ENCODE assay signal across 1 cellular context in genomic region chr4:113145519-113146291, GRCh38.
A peak's percentile ranks its signal among the peaks of the same experiment; 100 is the strongest.
TF ChIP-seq lines count a peak whose summit lies in the region.

No MANE protein-coding gene starts in this region.

TF ChIP-seq in HepG2, 621 proteins besides CTCF, POLR2A, EP300 and RAD21 (continued from another document and continues in another):
- TF ChIP-seq, protein P1, sequence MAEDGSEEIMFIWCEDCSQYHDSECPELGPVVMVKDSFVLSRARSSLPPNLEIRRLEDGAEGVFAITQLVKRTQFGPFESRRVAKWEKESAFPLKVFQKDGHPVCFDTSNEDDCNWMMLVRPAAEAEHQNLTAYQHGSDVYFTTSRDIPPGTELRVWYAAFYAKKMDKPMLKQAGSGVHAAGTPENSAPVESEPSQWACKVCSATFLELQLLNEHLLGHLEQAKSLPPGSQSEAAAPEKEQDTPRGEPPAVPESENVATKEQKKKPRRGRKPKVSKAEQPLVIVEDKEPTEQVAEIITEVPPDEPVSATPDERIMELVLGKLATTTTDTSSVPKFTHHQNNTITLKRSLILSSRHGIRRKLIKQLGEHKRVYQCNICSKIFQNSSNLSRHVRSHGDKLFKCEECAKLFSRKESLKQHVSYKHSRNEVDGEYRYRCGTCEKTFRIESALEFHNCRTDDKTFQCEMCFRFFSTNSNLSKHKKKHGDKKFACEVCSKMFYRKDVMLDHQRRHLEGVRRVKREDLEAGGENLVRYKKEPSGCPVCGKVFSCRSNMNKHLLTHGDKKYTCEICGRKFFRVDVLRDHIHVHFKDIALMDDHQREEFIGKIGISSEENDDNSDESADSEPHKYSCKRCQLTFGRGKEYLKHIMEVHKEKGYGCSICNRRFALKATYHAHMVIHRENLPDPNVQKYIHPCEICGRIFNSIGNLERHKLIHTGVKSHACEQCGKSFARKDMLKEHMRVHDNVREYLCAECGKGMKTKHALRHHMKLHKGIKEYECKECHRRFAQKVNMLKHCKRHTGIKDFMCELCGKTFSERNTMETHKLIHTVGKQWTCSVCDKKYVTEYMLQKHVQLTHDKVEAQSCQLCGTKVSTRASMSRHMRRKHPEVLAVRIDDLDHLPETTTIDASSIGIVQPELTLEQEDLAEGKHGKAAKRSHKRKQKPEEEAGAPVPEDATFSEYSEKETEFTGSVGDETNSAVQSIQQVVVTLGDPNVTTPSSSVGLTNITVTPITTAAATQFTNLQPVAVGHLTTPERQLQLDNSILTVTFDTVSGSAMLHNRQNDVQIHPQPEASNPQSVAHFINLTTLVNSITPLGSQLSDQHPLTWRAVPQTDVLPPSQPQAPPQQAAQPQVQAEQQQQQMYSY (CRISPR knock-in tag; IDR thresholded peaks at IDR 0.05): no peak
- TF ChIP-seq, protein P2, sequence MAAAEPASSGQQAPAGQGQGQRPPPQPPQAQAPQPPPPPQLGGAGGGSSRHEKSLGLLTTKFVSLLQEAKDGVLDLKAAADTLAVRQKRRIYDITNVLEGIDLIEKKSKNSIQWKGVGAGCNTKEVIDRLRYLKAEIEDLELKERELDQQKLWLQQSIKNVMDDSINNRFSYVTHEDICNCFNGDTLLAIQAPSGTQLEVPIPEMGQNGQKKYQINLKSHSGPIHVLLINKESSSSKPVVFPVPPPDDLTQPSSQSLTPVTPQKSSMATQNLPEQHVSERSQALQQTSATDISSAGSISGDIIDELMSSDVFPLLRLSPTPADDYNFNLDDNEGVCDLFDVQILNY (CRISPR knock-in tag; conservative IDR thresholded peaks at IDR 0.05): no peak
- no peak for TF ChIP-seq POGK (CRISPR knock-in tag; conservative IDR thresholded peaks at IDR 0.05)
- TF ChIP-seq ZNF557 (CRISPR knock-in tag; IDR thresholded peaks at IDR 0.05): no peak
- TF ChIP-seq ARNTL (CRISPR knock-in tag; IDR thresholded peaks at IDR 0.05): peak; percentile 72; the same call in 1 of the 2 replicates
- TF ChIP-seq EHMT2 (IDR thresholded peaks at IDR 0.05; ENCODE audit: borderline replicate concordance, low read depth, low read length): peak; percentile 36; the same call in 1 of the 2 replicates
- 0 out of 2 replicates have a peak, but pooled peaks have one; percentile 54 for TF ChIP-seq RARG (CRISPR knock-in tag; IDR thresholded peaks at IDR 0.05; ENCODE audit: low read depth)
- TF ChIP-seq TFAP4 (IDR thresholded peaks at IDR 0.05; ENCODE audit: borderline replicate concordance, low read depth): peak; percentile 74; the same call in 1 of the 2 replicates
- 0 out of 2 replicates have a peak, but pooled peaks have one; percentile 13 for TF ChIP-seq ZNF441 (CRISPR knock-in tag; IDR thresholded peaks at IDR 0.05; ENCODE audit: borderline replicate concordance)
- no peak for TF ChIP-seq ZNF138 (CRISPR knock-in tag; IDR thresholded peaks at IDR 0.05; ENCODE audit: low read depth)
- TF ChIP-seq, protein P3, sequence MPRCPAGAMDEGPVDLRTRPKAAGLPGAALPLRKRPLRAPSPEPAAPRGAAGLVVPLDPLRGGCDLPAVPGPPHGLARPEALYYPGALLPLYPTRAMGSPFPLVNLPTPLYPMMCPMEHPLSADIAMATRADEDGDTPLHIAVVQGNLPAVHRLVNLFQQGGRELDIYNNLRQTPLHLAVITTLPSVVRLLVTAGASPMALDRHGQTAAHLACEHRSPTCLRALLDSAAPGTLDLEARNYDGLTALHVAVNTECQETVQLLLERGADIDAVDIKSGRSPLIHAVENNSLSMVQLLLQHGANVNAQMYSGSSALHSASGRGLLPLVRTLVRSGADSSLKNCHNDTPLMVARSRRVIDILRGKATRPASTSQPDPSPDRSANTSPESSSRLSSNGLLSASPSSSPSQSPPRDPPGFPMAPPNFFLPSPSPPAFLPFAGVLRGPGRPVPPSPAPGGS (CRISPR knock-in tag; IDR thresholded peaks at IDR 0.05): peak; percentile 4; the same call in 1 of the 2 replicates
- TF ChIP-seq, protein P4, sequence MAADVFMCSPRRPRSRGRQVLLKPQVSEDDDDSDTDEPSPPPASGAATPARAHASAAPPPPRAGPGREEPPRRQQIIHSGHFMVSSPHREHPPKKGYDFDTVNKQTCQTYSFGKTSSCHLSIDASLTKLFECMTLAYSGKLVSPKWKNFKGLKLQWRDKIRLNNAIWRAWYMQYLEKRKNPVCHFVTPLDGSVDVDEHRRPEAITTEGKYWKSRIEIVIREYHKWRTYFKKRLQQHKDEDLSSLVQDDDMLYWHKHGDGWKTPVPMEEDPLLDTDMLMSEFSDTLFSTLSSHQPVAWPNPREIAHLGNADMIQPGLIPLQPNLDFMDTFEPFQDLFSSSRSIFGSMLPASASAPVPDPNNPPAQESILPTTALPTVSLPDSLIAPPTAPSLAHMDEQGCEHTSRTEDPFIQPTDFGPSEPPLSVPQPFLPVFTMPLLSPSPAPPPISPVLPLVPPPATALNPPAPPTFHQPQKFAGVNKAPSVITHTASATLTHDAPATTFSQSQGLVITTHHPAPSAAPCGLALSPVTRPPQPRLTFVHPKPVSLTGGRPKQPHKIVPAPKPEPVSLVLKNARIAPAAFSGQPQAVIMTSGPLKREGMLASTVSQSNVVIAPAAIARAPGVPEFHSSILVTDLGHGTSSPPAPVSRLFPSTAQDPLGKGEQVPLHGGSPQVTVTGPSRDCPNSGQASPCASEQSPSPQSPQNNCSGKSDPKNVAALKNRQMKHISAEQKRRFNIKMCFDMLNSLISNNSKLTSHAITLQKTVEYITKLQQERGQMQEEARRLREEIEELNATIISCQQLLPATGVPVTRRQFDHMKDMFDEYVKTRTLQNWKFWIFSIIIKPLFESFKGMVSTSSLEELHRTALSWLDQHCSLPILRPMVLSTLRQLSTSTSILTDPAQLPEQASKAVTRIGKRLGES (CRISPR knock-in tag; IDR thresholded peaks at IDR 0.05; ENCODE audit: borderline replicate concordance): no peak
- TF ChIP-seq, protein P5, sequence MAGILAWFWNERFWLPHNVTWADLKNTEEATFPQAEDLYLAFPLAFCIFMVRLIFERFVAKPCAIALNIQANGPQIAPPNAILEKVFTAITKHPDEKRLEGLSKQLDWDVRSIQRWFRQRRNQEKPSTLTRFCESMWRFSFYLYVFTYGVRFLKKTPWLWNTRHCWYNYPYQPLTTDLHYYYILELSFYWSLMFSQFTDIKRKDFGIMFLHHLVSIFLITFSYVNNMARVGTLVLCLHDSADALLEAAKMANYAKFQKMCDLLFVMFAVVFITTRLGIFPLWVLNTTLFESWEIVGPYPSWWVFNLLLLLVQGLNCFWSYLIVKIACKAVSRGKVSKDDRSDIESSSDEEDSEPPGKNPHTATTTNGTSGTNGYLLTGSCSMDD (CRISPR knock-in tag; IDR thresholded peaks at IDR 0.05): no peak
- TF ChIP-seq ZNF451 (CRISPR knock-in tag; IDR thresholded peaks at IDR 0.05): no peak
- peak; percentile 58; the same call in 1 of the 2 replicates for TF ChIP-seq ZKSCAN8 (CRISPR knock-in tag; IDR thresholded peaks at IDR 0.05; ENCODE audit: borderline replicate concordance)
- no peak for TF ChIP-seq SMARCE1 (IDR thresholded peaks at IDR 0.05; ENCODE audit: borderline replicate concordance)
- 0 out of 2 replicates have a peak, but pooled peaks have one; percentile 21 for TF ChIP-seq ZBTB26 (CRISPR knock-in tag; IDR thresholded peaks at IDR 0.05; ENCODE audit: borderline replicate concordance)
- TF ChIP-seq, protein P6, sequence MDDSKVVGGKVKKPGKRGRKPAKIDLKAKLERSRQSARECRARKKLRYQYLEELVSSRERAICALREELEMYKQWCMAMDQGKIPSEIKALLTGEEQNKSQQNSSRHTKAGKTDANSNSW (CRISPR knock-in tag; IDR thresholded peaks at IDR 0.05; ENCODE audit: borderline replicate concordance): no peak
- peak; percentile 47; the same call in 1 of the 2 replicates for TF ChIP-seq JUN (CRISPR knock-in tag; IDR thresholded peaks at IDR 0.05)
- TF ChIP-seq ZNF407 (CRISPR knock-in tag; IDR thresholded peaks at IDR 0.05; ENCODE audit: not compliant biosample characterization): no peak
- peak; percentile 68; the same call in 1 of the 2 replicates for TF ChIP-seq ZNF350 (CRISPR knock-in tag; IDR thresholded peaks at IDR 0.05; ENCODE audit: borderline replicate concordance, low read depth)
- no peak for TF ChIP-seq JUNB (CRISPR knock-in tag; IDR thresholded peaks at IDR 0.05; ENCODE audit: borderline replicate concordance)
- no peak for TF ChIP-seq HES4 (CRISPR knock-in tag; IDR thresholded peaks at IDR 0.05; ENCODE audit: borderline replicate concordance)
- no peak for TF ChIP-seq ZNF431 (CRISPR knock-in tag; IDR thresholded peaks at IDR 0.05; ENCODE audit: borderline replicate concordance, low read depth)
- TF ChIP-seq NAIF1 (CRISPR knock-in tag; IDR thresholded peaks at IDR 0.05; ENCODE audit: borderline replicate concordance): no peak
- TF ChIP-seq HOXA5 (CRISPR knock-in tag; IDR thresholded peaks at IDR 0.05): no peak
- TF ChIP-seq NR0B2 (CRISPR knock-in tag; IDR thresholded peaks at IDR 0.05): no peak
- no peak for TF ChIP-seq ZNF75D (CRISPR knock-in tag; IDR thresholded peaks at IDR 0.05; ENCODE audit: borderline replicate concordance)
- TF ChIP-seq HNF4G (IDR thresholded peaks at IDR 0.05; ENCODE audit: borderline replicate concordance, low read depth, low read length): no peak
- TF ChIP-seq HNF4G (CRISPR knock-in tag; IDR thresholded peaks at IDR 0.05; ENCODE audit: borderline replicate concordance, low read depth): peak; percentile 29; the same call in 1 of the 2 replicates
- TF ChIP-seq GABPB1 (CRISPR knock-in tag; IDR thresholded peaks at IDR 0.05): peak; percentile 59
